ENCODE assay signal across 13 cellular contexts in genomic region chr16:51146256-51146924, GRCh38. TPM values are rescaled to one million over a fixed set of nuclear protein-coding genes. Genes with fewer than 3 reads are reported as not detected.
DNase-seq lines count a peak whose midpoint lies in the region; ATAC-seq and TF ChIP-seq lines count a peak whose summit lies in the region.
"Had no signal": no experiment of that assay in that cellular context is flagged by ENCODE, and none has a peak within 500 bp of the region (broad histone marks: within the 10 kb centered on the region; RNA-seq: fewer than 3 reads in every experiment).

No MANE protein-coding gene starts in this region.

- H3K4me1 ChIP-seq in mesendoderm (ENCODE audit: control insufficient read depth, low read depth, low read length) = peaks cover 7% of the 10 kb centered on the region

- peak overlapping the region; percentile 33 for H3K9ac ChIP-seq in mesendoderm (ENCODE audit: low read length)

- H3K9me3 Mint-ChIP-seq in HFFc6 = no peaks in the 10 kb centered on the region
- H3K9me3 Mint-ChIP-seq: dendritic cell treated with granulocyte-macrophage colony-stimulating factor and Interleukin-4, amounts not matched to agents 40 ng/mL and 50 ng/mL, for 4 days; T-helper 1 cell treated with Interleukin-12 subunit alpha and Interleukin-12 subunit beta and Interleukin-4 antibody, amounts not matched to agents 30 μg/mL and 1 μg/mL, for 36 hours had no signal

- ATAC-seq in HG02642 (IDR thresholded peaks at IDR 0.05; ENCODE audit: poor library complexity, unreplicated experiment) (no peak), GM18517 (IDR thresholded peaks at IDR 0.05; ENCODE audit: unreplicated experiment) (no peak)
- ATAC-seq: left colon; stimulated activated naive CD8-positive, alpha-beta T cell treated with anti-CD3 and anti-CD28 coated beads, Interleukin-15, Interleukin-2, amounts not matched to agents 100 U/mL and 50 U/mL, for 24 hours had no signal

- H2BK5ac ChIP-seq in mesendoderm (ENCODE audit: low read length) = no peak overlapping the region

- H3K4me3 ChIP-seq in AG04449 (ENCODE audit: low read depth, low read length) (peak overlapping the region; percentile 39), choroid plexus epithelial cell (ENCODE audit: low read depth, low read length) (peak overlapping the region; percentile 17), mesendoderm (ENCODE audit: low read length) (no peak overlapping the region)

- peak overlapping the region; percentile 75; the same call in 1 of the 2 replicates for H3K27ac Mint-ChIP-seq in HFFc6
- H3K27ac Mint-ChIP-seq: dendritic cell treated with granulocyte-macrophage colony-stimulating factor and Interleukin-4, amounts not matched to agents 40 ng/mL and 50 ng/mL, for 4 days; T-helper 1 cell treated with Interleukin-12 subunit alpha and Interleukin-12 subunit beta and Interleukin-4 antibody, amounts not matched to agents 30 μg/mL and 1 μg/mL, for 36 hours had no signal

- peaks cover 56% of the 10 kb centered on the region for H3K4me1 Mint-ChIP-seq in HFFc6 (ENCODE audit: low read depth)

- no peak overlapping the region for H3K27ac ChIP-seq in mesendoderm (ENCODE audit: low read depth, low read length)

- H3K27me3 Mint-ChIP-seq in HFFc6 (ENCODE audit: insufficient read depth) = no peaks in the 10 kb centered on the region; the same call in 1 of the 2 replicates

- H3K4ac ChIP-seq in mesendoderm (ENCODE audit: low read depth, low read length) = no peak overlapping the region

- H3K23ac ChIP-seq in mesendoderm (ENCODE audit: low read length) = no peak overlapping the region

- H3K27me3 ChIP-seq in mesendoderm (ENCODE audit: insufficient read depth, low read length, poor library complexity) = no peaks in the 10 kb centered on the region

- no peak overlapping the region for H4K5ac ChIP-seq in mesendoderm (ENCODE audit: low read length)

- H3K56ac ChIP-seq in mesendoderm (ENCODE audit: low read length) = peak overlapping the region; percentile 27

- H3K4me3 Mint-ChIP-seq in HFFc6 = peak overlapping the region; percentile 78
- H3K4me3 Mint-ChIP-seq: dendritic cell treated with granulocyte-macrophage colony-stimulating factor and Interleukin-4, amounts not matched to agents 40 ng/mL and 50 ng/mL, for 4 days; T-helper 1 cell treated with Interleukin-12 subunit alpha and Interleukin-12 subunit beta and Interleukin-4 antibody, amounts not matched to agents 30 μg/mL and 1 μg/mL, for 36 hours had no signal

- no CpG with 5 or more reads among the region's 6 CpGs for WGBS in mesendoderm (ENCODE audit: extremely low coverage, insufficient coverage, low lambda C conversion rate)

- H3K4me2 ChIP-seq in mesendoderm (ENCODE audit: low read length) = peak overlapping the region; percentile 11

- peaks cover 9% of the 10 kb centered on the region for H3K79me1 ChIP-seq in mesendoderm (ENCODE audit: low read length)

- no peak for DNase-seq in AG04449 (ENCODE audit: low read depth, low spot score)
- DNase-seq in HFFc6 = peak; percentile 47
- peak; percentile 59 for DNase-seq in choroid plexus epithelial cell (ENCODE audit: low read depth)
- DNase-seq in mesendoderm = no peak
- no peak for DNase-seq in dermis blood vessel endothelial cell
- no peak for DNase-seq in stimulated activated naive CD4-positive, alpha-beta T cell treated with Interleukin-2 at 50 U/mL for 16 hours (lab: John Stamatoyannopoulos, UW)
- DNase-seq: left colon; NCI-H345; stimulated activated naive CD8-positive, alpha-beta T cell treated with anti-CD3 and anti-CD28 coated beads, Interleukin-15, Interleukin-2, amounts not matched to agents 100 U/mL and 50 U/mL, for 24 hours had no signal

- TF ChIP-seq CTCF in AG04449 (IDR thresholded peaks at IDR 0.05; ENCODE audit: insufficient read depth, low read length, missing control alignments) = peak; percentile 40
- TF ChIP-seq CTCF in HFFc6 (IDR thresholded peaks at IDR 0.05) = peak; percentile 76
- TF ChIP-seq CTCF in choroid plexus epithelial cell (conservative IDR thresholded peaks at IDR 0.05; ENCODE audit: low read depth, low read length) = peak; percentile 57

- H2BK15ac ChIP-seq in mesendoderm (replicated peaks; ENCODE audit: low read depth) = no peak overlapping the region

- CTCF ChIA-PET in AG04449 (lab: Yijun Ruan, JAX) = interaction anchor here (0.6 to 5.8 kb wide), 8 partner anchors 11 to 836 kb away, joined by 3 to 57 read pairs (median 3); no protein-coding TSS in a partner anchor

- H2BK120ac ChIP-seq in mesendoderm (ENCODE audit: low read depth, low read length) = no peak overlapping the region

- POLR2A ChIA-PET in AG04449 (lab: Yijun Ruan, JAX) = no interaction called here

- peaks cover 77% of the 10 kb centered on the region for H3K79me2 ChIP-seq in mesendoderm (ENCODE audit: control insufficient read depth, insufficient read depth, low read length)

- no peak overlapping the region for H4K8ac ChIP-seq in mesendoderm (ENCODE audit: low read depth, low read length)

- 0 out of 2 replicates have a peak, but pooled peaks cover 9% of the 10 kb centered on the region for H3K36me3 Mint-ChIP-seq in HFFc6 (ENCODE audit: low read depth)

- H3K18ac ChIP-seq in mesendoderm (ENCODE audit: low read length) = no peak overlapping the region

- H2AK5ac ChIP-seq in mesendoderm (ENCODE audit: low read length) = no peak overlapping the region

- peaks cover under 1% of the 10 kb centered on the region for H3K36me3 ChIP-seq in mesendoderm (ENCODE audit: control insufficient read depth, insufficient read depth, low read length)

RNA-seq across cellular contexts. Expression of gene SALL1, which starts 4.7 kb away (rescaled TPM):
- total RNA-seq in HFFc6 (2021; fragmentation: NEBNext Ultra II Directional; extraction: Animal tissue kit (Norgen Biotek cat#: 25700)) = 10 to 100 TPM; 10.6 to 15.4 (median 12.6) TPM
- polyA plus RNA-seq in mesendoderm (2013, experiment 1 of 2) = 17.2 TPM
- polyA plus RNA-seq in mesendoderm (2013, experiment 2 of 2) = 17.7 TPM
- under 0.01 and 0.05 TPM in 2 replicates for total RNA-seq in dermis blood vessel endothelial cell

Comparison
In these comparisons a context has a peak if more than half of its experiments do, and no peak if none do; other contexts are left out.
1. DNase-seq: peak in HFFc6 (single experiment) and choroid plexus epithelial cell (single experiment); none in AG04449 (single experiment), mesendoderm (single experiment), dermis blood vessel endothelial cell (single experiment) and stimulated activated naive CD4-positive, alpha-beta T cell treated with Interleukin-2 at 50 U/mL for 16 hours (single experiment).
2. RNA of gene SALL1, which starts 4.7 kb away (total RNA-seq): 10.6 to 15.4 TPM in HFFc6; under 0.01 to 0.05 TPM in dermis blood vessel endothelial cell; every median in the first group is over 10 times any median in the second.
3. Peak in every context shown above with its lines, with median percentiles within 50 percentile points of each other: CTCF ChIP-seq.